ENCODE assay signal across 3 cellular contexts in the genomic region with DNA sequence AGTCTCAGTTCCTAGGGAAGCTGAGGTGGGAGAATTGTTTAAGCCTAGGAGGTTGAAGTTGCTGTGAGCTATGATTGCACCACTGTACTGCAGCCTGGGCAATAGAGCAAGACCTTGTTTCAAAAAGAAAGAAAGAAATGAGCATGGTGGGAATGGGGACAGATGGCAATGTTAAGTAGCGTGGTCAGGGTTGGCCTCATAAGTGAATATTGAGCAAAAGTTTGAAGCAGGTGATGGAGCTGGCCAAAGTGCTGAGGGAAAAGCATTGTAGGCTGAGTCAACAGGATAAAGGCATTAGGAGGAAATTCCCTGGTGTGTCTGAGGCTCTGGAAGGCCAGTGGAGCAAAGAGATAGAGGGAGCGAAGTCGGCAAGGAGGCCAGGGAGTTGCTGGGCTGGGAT.
TF ChIP-seq lines count a peak whose summit lies in the region.

No MANE protein-coding gene starts in this region.

TF ChIP-seq in GM23338, 12 proteins besides CTCF, POLR2A, EP300 and RAD21:
- TF ChIP-seq, protein P1, sequence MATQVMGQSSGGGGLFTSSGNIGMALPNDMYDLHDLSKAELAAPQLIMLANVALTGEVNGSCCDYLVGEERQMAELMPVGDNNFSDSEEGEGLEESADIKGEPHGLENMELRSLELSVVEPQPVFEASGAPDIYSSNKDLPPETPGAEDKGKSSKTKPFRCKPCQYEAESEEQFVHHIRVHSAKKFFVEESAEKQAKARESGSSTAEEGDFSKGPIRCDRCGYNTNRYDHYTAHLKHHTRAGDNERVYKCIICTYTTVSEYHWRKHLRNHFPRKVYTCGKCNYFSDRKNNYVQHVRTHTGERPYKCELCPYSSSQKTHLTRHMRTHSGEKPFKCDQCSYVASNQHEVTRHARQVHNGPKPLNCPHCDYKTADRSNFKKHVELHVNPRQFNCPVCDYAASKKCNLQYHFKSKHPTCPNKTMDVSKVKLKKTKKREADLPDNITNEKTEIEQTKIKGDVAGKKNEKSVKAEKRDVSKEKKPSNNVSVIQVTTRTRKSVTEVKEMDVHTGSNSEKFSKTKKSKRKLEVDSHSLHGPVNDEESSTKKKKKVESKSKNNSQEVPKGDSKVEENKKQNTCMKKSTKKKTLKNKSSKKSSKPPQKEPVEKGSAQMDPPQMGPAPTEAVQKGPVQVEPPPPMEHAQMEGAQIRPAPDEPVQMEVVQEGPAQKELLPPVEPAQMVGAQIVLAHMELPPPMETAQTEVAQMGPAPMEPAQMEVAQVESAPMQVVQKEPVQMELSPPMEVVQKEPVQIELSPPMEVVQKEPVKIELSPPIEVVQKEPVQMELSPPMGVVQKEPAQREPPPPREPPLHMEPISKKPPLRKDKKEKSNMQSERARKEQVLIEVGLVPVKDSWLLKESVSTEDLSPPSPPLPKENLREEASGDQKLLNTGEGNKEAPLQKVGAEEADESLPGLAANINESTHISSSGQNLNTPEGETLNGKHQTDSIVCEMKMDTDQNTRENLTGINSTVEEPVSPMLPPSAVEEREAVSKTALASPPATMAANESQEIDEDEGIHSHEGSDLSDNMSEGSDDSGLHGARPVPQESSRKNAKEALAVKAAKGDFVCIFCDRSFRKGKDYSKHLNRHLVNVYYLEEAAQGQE (IDR thresholded peaks at IDR 0.05; ENCODE audit: unreplicated experiment): peak; percentile 39

TF ChIP-seq in SK-N-SH, 30 proteins besides CTCF, POLR2A, EP300 and RAD21:
- TF ChIP-seq, protein P1 (IDR thresholded peaks at IDR 0.05; ENCODE audit: low read depth, low read length): peak; percentile 59; the same call in 1 of the 2 replicates

TF ChIP-seq in GM12878, 131 proteins besides CTCF, POLR2A, EP300 and RAD21:
- TF ChIP-seq, protein P1 (IDR thresholded peaks at IDR 0.05; ENCODE audit: low read depth, low read length): peak; percentile 58; the same call in 1 of the 2 replicates
